14 cellular contexts compared by ENCODE assay signal in genomic region chr6:131792091-131792496, GRCh38. TPM values are rescaled to one million over a fixed set of nuclear protein-coding genes. Genes with fewer than 3 reads are reported as not detected.
DNase-seq lines count a peak whose midpoint lies in the region; ATAC-seq and TF ChIP-seq lines count a peak whose summit lies in the region.
"Had no signal": no experiment of that assay in that cellular context is flagged by ENCODE, and none has a peak within 500 bp of the region (broad histone marks: within the 10 kb centered on the region; RNA-seq: fewer than 3 reads in every experiment).

No MANE protein-coding gene starts in this region.

- no peak overlapping the region for H3K27ac ChIP-seq in mammary epithelial cell (ENCODE audit: insufficient read depth, low read depth, low read length)
- H3K27ac ChIP-seq in parathyroid adenoma = peak overlapping the region; percentile 37
- H3K27ac ChIP-seq: A549, SJSA1, tibial artery, WERI-Rb-1 had no signal

- in situ Hi-C loops in mammary epithelial cell (cut with MboI; ENCODE audit: low sequenced_read_pairs in 2 of 2) = no loop called here

- DNase-seq in activated CD4-positive, alpha-beta T cell treated with anti-CD3 and anti-CD28 coated beads for 36 hours = peak; percentile 25
- DNase-seq in activated CD4-positive, alpha-beta T cell treated with anti-CD3 and anti-CD28 coated beads, Interleukin-2, amount 10 ng/mL, durations not matched to agents 24 days and 14 days = no peak
- peak; percentile 50 for DNase-seq in LHCN-M2 (ENCODE audit: low read depth)
- peak; percentile 70 for DNase-seq in mammary epithelial cell
- DNase-seq in NCI-H526 treated with DMSO at 0.1 percent for 48 hours (lab: John Stamatoyannopoulos, UW) = no peak
- no peak for DNase-seq in DMS79 treated with DMSO at 0.1 percent for 48 hours (lab: John Stamatoyannopoulos, UW)
- DNase-seq: NCI-H526, right cardiac atrium, tibial artery, WERI-Rb-1 had no signal

- no peaks in the 10 kb centered on the region for H3K9me3 ChIP-seq in mammary epithelial cell (replicated peaks; ENCODE audit: insufficient read depth, low read length)
- H3K9me3 ChIP-seq in parathyroid adenoma (ENCODE audit: control insufficient read depth, low read length) = no peaks in the 10 kb centered on the region
- H3K9me3 ChIP-seq: A549, SJSA1, tibial artery had no signal

- no peaks in the 10 kb centered on the region for H3K4me1 ChIP-seq in mammary epithelial cell (ENCODE audit: insufficient read depth, low read length)
- peaks cover 2% of the 10 kb centered on the region for H3K4me1 ChIP-seq in parathyroid adenoma
- H3K4me1 ChIP-seq: A549, tibial artery had no signal

- no peak for TF ChIP-seq CTCF in mammary epithelial cell (conservative IDR thresholded peaks at IDR 0.05 in 1 of 2, IDR thresholded peaks at IDR 0.05 in 1 of 2; ENCODE audit: extremely low read depth in 1 of 2, insufficient read depth in 1 of 2, low read depth in 1 of 2, low read length in 2 of 2)
- TF ChIP-seq CTCF in parathyroid adenoma (IDR thresholded peaks at IDR 0.05) = no peak

- H3K4me3 ChIP-seq in mammary epithelial cell (replicated peaks in 1 of 3; ENCODE audit: insufficient read depth in 1 of 3, low read depth in 2 of 3, low read length in 3 of 3) (no peak overlapping the region), parathyroid adenoma (ENCODE audit: low read depth, low read length) (no peak overlapping the region)
- H3K4me3 ChIP-seq: A549, SJSA1, tibial artery had no signal

- peaks cover 3% of the 10 kb centered on the region for H3K27me3 ChIP-seq in mammary epithelial cell (ENCODE audit: insufficient read depth, low read length)
- no peaks in the 10 kb centered on the region for H3K27me3 ChIP-seq in parathyroid adenoma (ENCODE audit: control insufficient read depth, insufficient read depth, low read length)
- H3K27me3 ChIP-seq: SJSA1, tibial artery had no signal

- no peaks in the 10 kb centered on the region for H3K36me3 Mint-ChIP-seq in activated CD4-positive, alpha-beta T cell treated with anti-CD3 and anti-CD28 coated beads for 36 hours (ENCODE audit: low read depth)
- no peaks in the 10 kb centered on the region for H3K36me3 Mint-ChIP-seq in activated CD4-positive, alpha-beta T cell treated with anti-CD3 and anti-CD28 coated beads, Interleukin-2, amount 10 ng/mL, durations not matched to agents 24 days and 14 days (ENCODE audit: low read depth)

- intact Hi-C loops in activated CD4-positive, alpha-beta T cell treated with anti-CD3 and anti-CD28 coated beads for 36 hours (cut with DNase I, micrococcal nuclease) = no loop called here
- intact Hi-C loops in activated CD4-positive, alpha-beta T cell treated with anti-CD3 and anti-CD28 coated beads, Interleukin-2, amount 10 ng/mL, durations not matched to agents 24 days and 14 days (cut with micrococcal nuclease) = no loop called here
- intact Hi-C loops in mammary epithelial cell (cut with micrococcal nuclease) = no loop called here

- H3K4me2 ChIP-seq in mammary epithelial cell (ENCODE audit: insufficient read depth, low read depth, low read length) = no peak overlapping the region
- H3K4me2 ChIP-seq in parathyroid adenoma (ENCODE audit: low read length) = no peak overlapping the region
- H3K4me2 ChIP-seq: A549 had no signal

- H3K79me2 ChIP-seq in mammary epithelial cell (ENCODE audit: insufficient read depth, low read length) (no peaks in the 10 kb centered on the region), parathyroid adenoma (no peaks in the 10 kb centered on the region)

- H3K4me1 Mint-ChIP-seq in activated CD4-positive, alpha-beta T cell treated with anti-CD3 and anti-CD28 coated beads for 36 hours = peaks cover 8% of the 10 kb centered on the region
- peaks cover 3% of the 10 kb centered on the region for H3K4me1 Mint-ChIP-seq in activated CD4-positive, alpha-beta T cell treated with anti-CD3 and anti-CD28 coated beads, Interleukin-2, amount 10 ng/mL, durations not matched to agents 24 days and 14 days

- H3K9ac ChIP-seq in mammary epithelial cell (ENCODE audit: insufficient read depth, low read length) (no peak overlapping the region), parathyroid adenoma (no peak overlapping the region)

- no peak overlapping the region for H2AFZ ChIP-seq in mammary epithelial cell (ENCODE audit: low read depth, low read length)
- peak overlapping the region; percentile 19 for H2AFZ ChIP-seq in parathyroid adenoma

- H3K4me3 Mint-ChIP-seq in activated CD4-positive, alpha-beta T cell treated with anti-CD3 and anti-CD28 coated beads for 36 hours = no peak overlapping the region
- H3K4me3 Mint-ChIP-seq in activated CD4-positive, alpha-beta T cell treated with anti-CD3 and anti-CD28 coated beads, Interleukin-2, amount 10 ng/mL, durations not matched to agents 24 days and 14 days = no peak overlapping the region

- no peaks in the 10 kb centered on the region for H4K20me1 ChIP-seq in mammary epithelial cell (ENCODE audit: insufficient read depth, low read length)

- dilution Hi-C loops in mammary epithelial cell (cut with HindIII; ENCODE audit: low sequenced_read_pairs) = no loop called here

- peak; percentile 26 for ATAC-seq in activated CD4-positive, alpha-beta T cell treated with anti-CD3 and anti-CD28 coated beads for 36 hours
- no peak for ATAC-seq in GM18511 (IDR thresholded peaks at IDR 0.05; ENCODE audit: unreplicated experiment)
- ATAC-seq: right cardiac atrium had no signal

- H3K9me3 Mint-ChIP-seq in activated CD4-positive, alpha-beta T cell treated with anti-CD3 and anti-CD28 coated beads for 36 hours (ENCODE audit: low read depth) = no peaks in the 10 kb centered on the region
- H3K9me3 Mint-ChIP-seq in activated CD4-positive, alpha-beta T cell treated with anti-CD3 and anti-CD28 coated beads, Interleukin-2, amount 10 ng/mL, durations not matched to agents 24 days and 14 days = no peaks in the 10 kb centered on the region

- H3K27me3 Mint-ChIP-seq in activated CD4-positive, alpha-beta T cell treated with anti-CD3 and anti-CD28 coated beads for 36 hours = peaks cover 16% of the 10 kb centered on the region
- H3K27me3 Mint-ChIP-seq in activated CD4-positive, alpha-beta T cell treated with anti-CD3 and anti-CD28 coated beads, Interleukin-2, amount 10 ng/mL, durations not matched to agents 24 days and 14 days = peaks cover 6% of the 10 kb centered on the region

- no TSS peak for BruUV-seq in mammary epithelial cell (replicated peaks; lab: Mats Ljungman, UMichigan)

- 84% methylated on average over 6 of the region's 6 CpGs for WGBS in mammary epithelial cell (ENCODE audit: low coverage, missing lambda C conversion rate)

- CTCF ChIA-PET in activated CD4-positive, alpha-beta T cell treated with anti-CD3 and anti-CD28 coated beads for 36 hours (lab: Charles Lee) = no interaction called here
- CTCF ChIA-PET in mammary epithelial cell (lab: Charles Lee; ENCODE audit: low non-redundant PET) = no interaction called here

- no peak overlapping the region for H3K27ac Mint-ChIP-seq in activated CD4-positive, alpha-beta T cell treated with anti-CD3 and anti-CD28 coated beads for 36 hours
- H3K27ac Mint-ChIP-seq in activated CD4-positive, alpha-beta T cell treated with anti-CD3 and anti-CD28 coated beads, Interleukin-2, amount 10 ng/mL, durations not matched to agents 24 days and 14 days = no peak overlapping the region

- H3K36me3 ChIP-seq in mammary epithelial cell (ENCODE audit: insufficient read depth, low read length) (no peaks in the 10 kb centered on the region), parathyroid adenoma (ENCODE audit: control insufficient read depth, insufficient read depth, low read length) (no peaks in the 10 kb centered on the region)
- H3K36me3 ChIP-seq: SJSA1, tibial artery, WERI-Rb-1 had no signal

- POLR2A ChIA-PET in activated CD4-positive, alpha-beta T cell treated with anti-CD3 and anti-CD28 coated beads for 36 hours (lab: Charles Lee) = interaction anchor here (0.5 kb wide), 1 partner anchor 683 kb away, joined by 8 read pairs; no protein-coding TSS in a partner anchor

RNA-seq across cellular contexts. Expression of gene ENPP1, which starts 15.7 kb away (rescaled TPM):
- total RNA-seq in activated CD4-positive, alpha-beta T cell treated with anti-CD3 and anti-CD28 coated beads for 36 hours = under 1 TPM; 0.23 to 0.42 TPM
- 0.58 and 0.66 TPM in 2 replicates for total RNA-seq in activated CD4-positive, alpha-beta T cell treated with anti-CD3 and anti-CD28 coated beads, Interleukin-2, amount 10 ng/mL, durations not matched to agents 24 days and 14 days
- total RNA-seq in LHCN-M2 (2014; rRNA removed) (24.8 and 26.5 TPM in 2 replicates), mammary epithelial cell (under 1 TPM; 0.40 to 0.67 TPM)
- 8.0 TPM for polyA plus RNA-seq in LHCN-M2 (2012)
- polyA plus RNA-seq in mammary epithelial cell = 0.17 TPM
- not detected for polyA minus RNA-seq in mammary epithelial cell

Comparison
In these comparisons a context has a peak if more than half of its experiments do, and no peak if none do; other contexts are left out.
1. DNase-seq: peak in activated CD4-positive, alpha-beta T cell treated with anti-CD3 and anti-CD28 coated beads for 36 hours (single experiment), LHCN-M2 (single experiment) and mammary epithelial cell (single experiment); none in activated CD4-positive, alpha-beta T cell treated with anti-CD3 and anti-CD28 coated beads, Interleukin-2, amount 10 ng/mL, durations not matched to agents 24 days and 14 days (single experiment), NCI-H526 treated with DMSO at 0.1 percent for 48 hours (single experiment) and DMS79 treated with DMSO at 0.1 percent for 48 hours (single experiment).
2. RNA of gene ENPP1, which starts 15.7 kb away (total RNA-seq): 24.8 to 26.5 TPM in LHCN-M2; 0.40 to 0.67 TPM in mammary epithelial cell, 0.58 to 0.66 TPM in activated CD4-positive, alpha-beta T cell treated with anti-CD3 and anti-CD28 coated beads, Interleukin-2, amount 10 ng/mL, durations not matched to agents 24 days and 14 days and 0.23 to 0.42 TPM in activated CD4-positive, alpha-beta T cell treated with anti-CD3 and anti-CD28 coated beads for 36 hours; every median in the first group is over 10 times any median in the second.